22 cellular contexts compared by ENCODE assay signal in genomic region chr11:971092-971690, GRCh38. TPM values are rescaled to one million over a fixed set of nuclear protein-coding genes. Genes with fewer than 3 reads are reported as not detected.
DNase-seq lines count a peak whose midpoint lies in the region; ATAC-seq and TF ChIP-seq lines count a peak whose summit lies in the region.
"Had no signal": no experiment of that assay in that cellular context is flagged by ENCODE, and none has a peak within 500 bp of the region (broad histone marks: within the 10 kb centered on the region; RNA-seq: fewer than 3 reads in every experiment).

No MANE protein-coding gene starts in this region.

- no peaks in the 10 kb centered on the region for H3K9me3 ChIP-seq in osteoblast (ENCODE audit: low read depth, low read length)
- H3K9me3 ChIP-seq: heart right ventricle, Peyer's patch, psoas muscle, SK-N-SH, spleen, transverse colon had no signal

- POLR2A ChIA-PET in activated CD4-positive, alpha-beta T cell treated with anti-CD3 and anti-CD28 coated beads for 36 hours (lab: Charles Lee), result no interaction called here
- POLR2A ChIA-PET in RWPE1 (lab: Yijun Ruan, JAX; ENCODE audit: low non-redundant PET), result no interaction called here

- H3K36me3 ChIP-seq in osteoblast (ENCODE audit: insufficient read depth, low read length), result peaks cover 22% of the 10 kb centered on the region

- H3K4me1 ChIP-seq in osteoblast (ENCODE audit: insufficient read depth, low read length), result peaks cover 3% of the 10 kb centered on the region
- H3K4me1 ChIP-seq: Peyer's patch had no signal

- peaks cover 53% of the 10 kb centered on the region for H4K20me1 ChIP-seq in osteoblast (ENCODE audit: insufficient read depth, low read length)

- H3K4me2 ChIP-seq in osteoblast (ENCODE audit: insufficient read depth, low read length), result no peak overlapping the region
- H3K4me2 ChIP-seq: SK-N-SH had no signal

- peaks cover 22% of the 10 kb centered on the region for H3K36me3 Mint-ChIP-seq in activated CD4-positive, alpha-beta T cell treated with anti-CD3 and anti-CD28 coated beads for 36 hours (ENCODE audit: low read depth)

- intact Hi-C loops in activated CD4-positive, alpha-beta T cell treated with anti-CD3 and anti-CD28 coated beads for 36 hours (cut with DNase I, micrococcal nuclease), result no loop called here

- H3K27ac ChIP-seq in RWPE1 (peak overlapping the region; percentile 9; the same call in 1 of the 2 replicates), caudate nucleus (ENCODE audit: low read depth, low read length) (peak overlapping the region; percentile 36), osteoblast (ENCODE audit: low read depth, low read length) (no peak overlapping the region)
- H3K27ac ChIP-seq: heart right ventricle, Peyer's patch, psoas muscle, transverse colon had no signal

- no peak for DNase-seq in activated CD4-positive, alpha-beta T cell treated with anti-CD3 and anti-CD28 coated beads for 36 hours
- DNase-seq in activated CD4-positive, alpha-beta T cell treated with anti-CD3 and anti-CD28 coated beads for 1 hour, result no peak
- DNase-seq in RWPE1 (ENCODE audit: low spot score) (no peak), caudate nucleus (lab: John Stamatoyannopoulos, UW) (peak in 16 of 61 donors; percentile 22 to 80 (median 54)), osteoblast (ENCODE audit: insufficient read length, low spot score, missing footprints) (peak; percentile 61), NCI-H1048 (lab: John Stamatoyannopoulos, UW) (no peak)
- DNase-seq: 8988T, activated gamma-delta T cell treated with Interleukin-2 at 50 U/mL for 16 hours, DMS79, heart right ventricle, islet precursor cell, mammary epithelial cell, naive B cell, NCI-H1436, NCI-H2227 treated with DMSO at 0.1 percent for 48 hours, Peyer's patch, psoas muscle, SK-N-SH, transverse colon had no signal

- peaks cover 28% of the 10 kb centered on the region for H3K4me1 Mint-ChIP-seq in activated CD4-positive, alpha-beta T cell treated with anti-CD3 and anti-CD28 coated beads for 36 hours

- H3K27ac Mint-ChIP-seq in activated CD4-positive, alpha-beta T cell treated with anti-CD3 and anti-CD28 coated beads for 36 hours, result peak overlapping the region; percentile 64

- H3K4me3 Mint-ChIP-seq in activated CD4-positive, alpha-beta T cell treated with anti-CD3 and anti-CD28 coated beads for 36 hours, result no peak overlapping the region

- no peak overlapping the region for H3K4me3 ChIP-seq in osteoblast (ENCODE audit: insufficient read depth, low read length)
- H3K4me3 ChIP-seq: heart right ventricle, Peyer's patch, psoas muscle, spleen, transverse colon had no signal

- TF ChIP-seq CTCF in RWPE1 (conservative IDR thresholded peaks at IDR 0.05; ENCODE audit: low read depth), result no peak
- TF ChIP-seq CTCF in osteoblast (IDR thresholded peaks at IDR 0.05; ENCODE audit: extremely low read depth, low read depth, low read length), result no peak

- peaks cover 30% of the 10 kb centered on the region for H3K79me2 ChIP-seq in osteoblast (ENCODE audit: insufficient read depth, low read length)

- CTCF ChIA-PET in activated CD4-positive, alpha-beta T cell treated with anti-CD3 and anti-CD28 coated beads for 36 hours (lab: Charles Lee), result no interaction called here
- CTCF ChIA-PET in RWPE1 (lab: Yijun Ruan, JAX), result no interaction called here

- no peak for ATAC-seq in activated CD4-positive, alpha-beta T cell treated with anti-CD3 and anti-CD28 coated beads for 36 hours
- no peak for ATAC-seq in HG03520 (IDR thresholded peaks at IDR 0.05; ENCODE audit: unreplicated experiment)
- no peak for ATAC-seq in HG03442 (IDR thresholded peaks at IDR 0.05; ENCODE audit: unreplicated experiment)
- ATAC-seq: heart right ventricle, psoas muscle had no signal

- H3K9me3 Mint-ChIP-seq in activated CD4-positive, alpha-beta T cell treated with anti-CD3 and anti-CD28 coated beads for 36 hours (ENCODE audit: low read depth), result no peaks in the 10 kb centered on the region
- H3K9me3 Mint-ChIP-seq: naive B cell had no signal

- no peaks in the 10 kb centered on the region for H3K27me3 Mint-ChIP-seq in activated CD4-positive, alpha-beta T cell treated with anti-CD3 and anti-CD28 coated beads for 36 hours
- H3K27me3 Mint-ChIP-seq: naive B cell had no signal

- H3K27me3 ChIP-seq in osteoblast (ENCODE audit: insufficient read depth, low read length), result no peaks in the 10 kb centered on the region
- H3K27me3 ChIP-seq: heart right ventricle, Peyer's patch, spleen, transverse colon had no signal

- no peak overlapping the region for H2AFZ ChIP-seq in osteoblast (ENCODE audit: low read length)

RNA-seq across cellular contexts. Expression of gene AP2A2, which starts 45.5 kb away (rescaled TPM):
- 10 to 100 TPM; 43.5 to 71.6 TPM for total RNA-seq in activated CD4-positive, alpha-beta T cell treated with anti-CD3 and anti-CD28 coated beads for 36 hours
- total RNA-seq in osteoblast, result 48.0 and 50.7 TPM in 2 replicates
